Comparison of ENCODE assay signal across 8 cellular contexts in the genomic region with DNA sequence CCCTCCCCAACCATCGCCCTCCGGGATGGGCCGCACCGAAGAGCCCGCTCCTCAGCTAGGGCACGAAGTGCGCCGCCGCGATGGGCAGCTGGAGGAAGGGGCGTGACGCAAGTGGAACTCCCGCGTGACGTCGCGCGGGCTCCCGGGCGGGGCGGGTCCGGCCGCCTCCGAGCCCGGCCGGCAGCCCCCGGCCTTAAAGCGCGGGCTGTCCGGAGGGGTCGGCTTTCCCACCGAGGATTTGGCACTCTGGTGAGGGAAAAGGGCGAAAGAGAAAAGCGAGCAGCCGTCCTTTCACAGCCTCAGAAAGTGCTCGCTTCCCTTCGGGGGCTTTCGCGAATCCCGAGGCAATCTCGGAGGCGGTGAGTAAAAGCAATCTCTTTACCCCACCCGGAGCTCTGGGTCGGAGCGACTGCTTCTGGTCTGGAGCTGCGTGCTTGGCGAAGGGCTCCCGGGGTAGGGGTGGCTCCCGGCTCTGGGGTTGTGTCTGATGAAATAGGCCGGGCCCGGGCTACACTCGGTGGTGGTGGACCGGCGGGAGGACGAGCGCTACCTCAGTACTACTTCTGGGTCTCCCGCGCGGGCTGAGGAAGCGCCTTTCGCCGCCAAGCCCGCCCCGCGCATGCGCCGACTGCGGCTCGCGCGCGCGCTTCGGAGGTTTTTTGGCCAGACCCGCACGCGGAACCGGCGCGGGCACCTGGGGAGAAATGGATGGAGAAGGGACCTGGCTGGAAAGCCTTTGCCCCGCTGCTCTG. TPM values are rescaled to one million over a fixed set of nuclear protein-coding genes. Genes with fewer than 3 reads are reported as not detected.
A peak's percentile ranks its signal among the peaks of the same experiment; 100 is the strongest.
DNase-seq lines count a peak whose midpoint lies in the region; ATAC-seq and TF ChIP-seq lines count a peak whose summit lies in the region.

A gene (plus strand): TSS at position 123 of the 752 bp plus-strand sequence. CDS start 3,524 bp downstream, outside the sequence.

- no peaks in the 10 kb centered on the region for H3K27me3 Mint-ChIP-seq in activated CD4-positive, alpha-beta T cell treated with anti-CD3 and anti-CD28 coated beads for 36 hours
- H3K27me3 Mint-ChIP-seq in chondrocyte (ENCODE audit: low read depth): no peaks in the 10 kb centered on the region

- intact Hi-C loops in activated CD4-positive, alpha-beta T cell treated with anti-CD3 and anti-CD28 coated beads for 36 hours (cut with DNase I, micrococcal nuclease): loop anchor here (1.0 to 5.0 kb wide), 11 partner anchors 45 to 1821 kb away; a partner anchor contains a TSS

- TF ChIP-seq CTCF in chondrocyte (IDR thresholded peaks at IDR 0.05): peak; percentile 24

- peaks cover 17% of the 10 kb centered on the region for H3K4me1 Mint-ChIP-seq in activated CD4-positive, alpha-beta T cell treated with anti-CD3 and anti-CD28 coated beads for 36 hours
- H3K4me1 Mint-ChIP-seq in chondrocyte (ENCODE audit: low read depth): peaks cover 13% of the 10 kb centered on the region

- no peaks in the 10 kb centered on the region for H3K9me3 Mint-ChIP-seq in activated CD4-positive, alpha-beta T cell treated with anti-CD3 and anti-CD28 coated beads for 36 hours (ENCODE audit: low read depth)
- H3K9me3 Mint-ChIP-seq in chondrocyte (ENCODE audit: low read depth): no peaks in the 10 kb centered on the region

- POLR2A ChIA-PET in activated CD4-positive, alpha-beta T cell treated with anti-CD3 and anti-CD28 coated beads for 36 hours (lab: Charles Lee): no interaction called here

- DNase-seq in AG20443 (ENCODE audit: low spot score) (peak; percentile 95), NCI-H460 (ENCODE audit: extremely low read depth, low read depth) (peak; percentile 65), chondrocyte (ENCODE audit: low spot score) (peak; percentile 94), kidney glomerular epithelial cell (lab: John Stamatoyannopoulos, UW) (peak; percentile 79)
- peak; percentile 89 for DNase-seq in activated CD4-positive, alpha-beta T cell treated with anti-CD3 and anti-CD28 coated beads for 36 hours
- peak; percentile 51 to 67 for DNase-seq in stimulated activated CD4-positive, alpha-beta T cell treated with anti-CD3 and anti-CD28 coated beads, Interleukin-1b, Interleukin-23, amount 100 ng/mL, for 1 hour (ENCODE audit: low read depth in 2 of 2)

- ATAC-seq in GM19035 (IDR thresholded peaks at IDR 0.05; ENCODE audit: unreplicated experiment): peak; percentile 78
- ATAC-seq in HG03342 (IDR thresholded peaks at IDR 0.05; ENCODE audit: unreplicated experiment): peak; percentile 84
- peak; percentile 76 for ATAC-seq in activated CD4-positive, alpha-beta T cell treated with anti-CD3 and anti-CD28 coated beads for 36 hours

- H3K4me3 Mint-ChIP-seq in activated CD4-positive, alpha-beta T cell treated with anti-CD3 and anti-CD28 coated beads for 36 hours: peak within 1 kb of the TSS; percentile 89
- H3K4me3 Mint-ChIP-seq in chondrocyte (ENCODE audit: unreplicated experiment): peak within 1 kb of the TSS; percentile 90

- CTCF ChIA-PET in activated CD4-positive, alpha-beta T cell treated with anti-CD3 and anti-CD28 coated beads for 36 hours (lab: Charles Lee): interaction anchor here (0.6 to 1.1 kb wide), 14 partner anchors 14 to 1378 kb away, joined by 3 to 4 read pairs (median 3); no protein-coding TSS in a partner anchor

- peak within 1 kb of the TSS; percentile 96 for H3K27ac Mint-ChIP-seq in activated CD4-positive, alpha-beta T cell treated with anti-CD3 and anti-CD28 coated beads for 36 hours
- H3K27ac Mint-ChIP-seq in chondrocyte (ENCODE audit: unreplicated experiment): peak within 1 kb of the TSS; percentile 96

- H3K36me3 Mint-ChIP-seq in activated CD4-positive, alpha-beta T cell treated with anti-CD3 and anti-CD28 coated beads for 36 hours (ENCODE audit: low read depth): peaks cover 30% of the 10 kb centered on the region
- H3K36me3 Mint-ChIP-seq in chondrocyte (ENCODE audit: low read depth): peaks cover 1% of the 10 kb centered on the region

RNA-seq across cellular contexts. Expression of the gene that starts here (rescaled TPM):
- total RNA-seq in NCI-H460 (2014; rRNA removed; shearing (Covaris generic)): 46.8 and 48.4 TPM in 2 replicates
- polyA plus RNA-seq in NCI-H460 (2014; cell fraction: nucleus; rRNA removed): 29.4 and 36.3 TPM in 2 replicates
- total RNA-seq in activated CD4-positive, alpha-beta T cell treated with anti-CD3 and anti-CD28 coated beads for 36 hours: 100 to 1,000 TPM in 1 of 2 experiments, 10 to 100 TPM in 1; 74.3 to 101 TPM
- total RNA-seq in chondrocyte: 23.2 to 26.6 TPM (median 24.7 TPM) in 3 replicates

Comparison
In these comparisons a context has a peak if more than half of its experiments do, and no peak if none do; other contexts are left out.
1. Peak in every context shown above with its lines: DNase-seq and ATAC-seq.